Comparison of ENCODE assay signal across 2 cellular contexts in genomic region chr7:1626769-1627168, GRCh38.
TF ChIP-seq lines count a peak whose summit lies in the region.

No MANE protein-coding gene starts in this region.

TF ChIP-seq in HCT116, 20 proteins besides CTCF, POLR2A, EP300 and RAD21:
- TF ChIP-seq, protein P1, sequence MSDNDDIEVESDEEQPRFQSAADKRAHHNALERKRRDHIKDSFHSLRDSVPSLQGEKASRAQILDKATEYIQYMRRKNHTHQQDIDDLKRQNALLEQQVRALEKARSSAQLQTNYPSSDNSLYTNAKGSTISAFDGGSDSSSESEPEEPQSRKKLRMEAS (IDR thresholded peaks at IDR 0.05), result 0 out of 2 replicates have a peak, but pooled peaks have one; percentile 15
- TF ChIP-seq EZH2 (IDR thresholded peaks at IDR 0.05), result no peak
TF ChIP-seq in HCT116: peak in this region for 1.

TF ChIP-seq in K562, 482 proteins besides CTCF, POLR2A, EP300 and RAD21:
- peak; percentile 99 for TF ChIP-seq ZNF146 (CRISPR knock-in tag; IDR thresholded peaks at IDR 0.05; ENCODE audit: unreplicated experiment)
- no peak for TF ChIP-seq CBFA2T2 (conservative IDR thresholded peaks at IDR 0.05)
- no peak for TF ChIP-seq RNF2 (IDR thresholded peaks at IDR 0.05)
- TF ChIP-seq KDM1A (IDR thresholded peaks at IDR 0.05), result peak; percentile 40 to 65; a peak in 3 of 4 replicates
- TF ChIP-seq ADNP (tag; IDR thresholded peaks at IDR 0.05), result 0 out of 2 replicates have a peak, but pooled peaks have one; percentile 30
- no peak for TF ChIP-seq ZNF444 (CRISPR knock-in tag; IDR thresholded peaks at IDR 0.05)
- TF ChIP-seq, protein P2, sequence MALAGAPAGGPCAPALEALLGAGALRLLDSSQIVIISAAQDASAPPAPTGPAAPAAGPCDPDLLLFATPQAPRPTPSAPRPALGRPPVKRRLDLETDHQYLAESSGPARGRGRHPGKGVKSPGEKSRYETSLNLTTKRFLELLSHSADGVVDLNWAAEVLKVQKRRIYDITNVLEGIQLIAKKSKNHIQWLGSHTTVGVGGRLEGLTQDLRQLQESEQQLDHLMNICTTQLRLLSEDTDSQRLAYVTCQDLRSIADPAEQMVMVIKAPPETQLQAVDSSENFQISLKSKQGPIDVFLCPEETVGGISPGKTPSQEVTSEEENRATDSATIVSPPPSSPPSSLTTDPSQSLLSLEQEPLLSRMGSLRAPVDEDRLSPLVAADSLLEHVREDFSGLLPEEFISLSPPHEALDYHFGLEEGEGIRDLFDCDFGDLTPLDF (CRISPR knock-in tag; IDR thresholded peaks at IDR 0.05), result no peak
- TF ChIP-seq ZNF830 (CRISPR knock-in tag; IDR thresholded peaks at IDR 0.05), result no peak
- TF ChIP-seq TEAD4 (IDR thresholded peaks at IDR 0.05; ENCODE audit: low read length), result no peak
- TF ChIP-seq TEAD4 (CRISPR knock-in tag; IDR thresholded peaks at IDR 0.05; ENCODE audit: borderline replicate concordance), result no peak
- no peak for TF ChIP-seq ZNF184 (CRISPR knock-in tag; IDR thresholded peaks at IDR 0.05)
- TF ChIP-seq BRF2 (IDR thresholded peaks at IDR 0.05; ENCODE audit: borderline replicate concordance, insufficient read depth, insufficient read length), result no peak
- peak; percentile 88 for TF ChIP-seq BCOR (IDR thresholded peaks at IDR 0.05)
- no peak for TF ChIP-seq NFYB (IDR thresholded peaks at IDR 0.05; ENCODE audit: extremely low read depth, insufficient read length)
- TF ChIP-seq ZFP1 (CRISPR knock-in tag; IDR thresholded peaks at IDR 0.05), result no peak
- TF ChIP-seq ZNF592 (IDR thresholded peaks at IDR 0.05), result no peak
- TF ChIP-seq, protein P3, sequence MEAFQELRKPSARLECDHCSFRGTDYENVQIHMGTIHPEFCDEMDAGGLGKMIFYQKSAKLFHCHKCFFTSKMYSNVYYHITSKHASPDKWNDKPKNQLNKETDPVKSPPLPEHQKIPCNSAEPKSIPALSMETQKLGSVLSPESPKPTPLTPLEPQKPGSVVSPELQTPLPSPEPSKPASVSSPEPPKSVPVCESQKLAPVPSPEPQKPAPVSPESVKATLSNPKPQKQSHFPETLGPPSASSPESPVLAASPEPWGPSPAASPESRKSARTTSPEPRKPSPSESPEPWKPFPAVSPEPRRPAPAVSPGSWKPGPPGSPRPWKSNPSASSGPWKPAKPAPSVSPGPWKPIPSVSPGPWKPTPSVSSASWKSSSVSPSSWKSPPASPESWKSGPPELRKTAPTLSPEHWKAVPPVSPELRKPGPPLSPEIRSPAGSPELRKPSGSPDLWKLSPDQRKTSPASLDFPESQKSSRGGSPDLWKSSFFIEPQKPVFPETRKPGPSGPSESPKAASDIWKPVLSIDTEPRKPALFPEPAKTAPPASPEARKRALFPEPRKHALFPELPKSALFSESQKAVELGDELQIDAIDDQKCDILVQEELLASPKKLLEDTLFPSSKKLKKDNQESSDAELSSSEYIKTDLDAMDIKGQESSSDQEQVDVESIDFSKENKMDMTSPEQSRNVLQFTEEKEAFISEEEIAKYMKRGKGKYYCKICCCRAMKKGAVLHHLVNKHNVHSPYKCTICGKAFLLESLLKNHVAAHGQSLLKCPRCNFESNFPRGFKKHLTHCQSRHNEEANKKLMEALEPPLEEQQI (IDR thresholded peaks at IDR 0.05), result no peak
- TF ChIP-seq SMARCA5 (IDR thresholded peaks at IDR 0.05), result 0 out of 2 replicates have a peak, but pooled peaks have one; percentile 35
- TF ChIP-seq NR4A1 (CRISPR knock-in tag; IDR thresholded peaks at IDR 0.05), result no peak
- TF ChIP-seq NR4A1 (tag; IDR thresholded peaks at IDR 0.05), result no peak
- TF ChIP-seq CEBPB (tag; IDR thresholded peaks at IDR 0.05), result no peak
- TF ChIP-seq RFX7 (CRISPR knock-in tag; IDR thresholded peaks at IDR 0.05), result no peak
- TF ChIP-seq RBM25 (IDR thresholded peaks at IDR 0.05; ENCODE audit: low read depth, low read length, severe bottlenecking), result peak; percentile 83
- TF ChIP-seq, protein P4, sequence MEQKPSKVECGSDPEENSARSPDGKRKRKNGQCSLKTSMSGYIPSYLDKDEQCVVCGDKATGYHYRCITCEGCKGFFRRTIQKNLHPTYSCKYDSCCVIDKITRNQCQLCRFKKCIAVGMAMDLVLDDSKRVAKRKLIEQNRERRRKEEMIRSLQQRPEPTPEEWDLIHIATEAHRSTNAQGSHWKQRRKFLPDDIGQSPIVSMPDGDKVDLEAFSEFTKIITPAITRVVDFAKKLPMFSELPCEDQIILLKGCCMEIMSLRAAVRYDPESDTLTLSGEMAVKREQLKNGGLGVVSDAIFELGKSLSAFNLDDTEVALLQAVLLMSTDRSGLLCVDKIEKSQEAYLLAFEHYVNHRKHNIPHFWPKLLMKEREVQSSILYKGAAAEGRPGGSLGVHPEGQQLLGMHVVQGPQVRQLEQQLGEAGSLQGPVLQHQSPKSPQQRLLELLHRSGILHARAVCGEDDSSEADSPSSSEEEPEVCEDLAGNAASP (IDR thresholded peaks at IDR 0.05), result no peak
